1 cellular context compared by ENCODE assay signal in genomic region chr19:44728178-44728577, GRCh38.
TF ChIP-seq lines count a peak whose summit lies in the region.

No MANE protein-coding gene starts in this region.

TF ChIP-seq in K562, 482 proteins besides CTCF, POLR2A, EP300 and RAD21:
- TF ChIP-seq CBX3 (IDR thresholded peaks at IDR 0.05; ENCODE audit: borderline replicate concordance in 1 of 2, low read length in 2 of 2) (no peak), SPI1 (IDR thresholded peaks at IDR 0.05; ENCODE audit: borderline replicate concordance, low read depth, low read length) (peak; percentile 12; the same call in 1 of the 2 replicates)
TF ChIP-seq in K562: peak in this region for 1.
